16 cellular contexts compared by ENCODE assay signal in genomic region chr12:69524331-69524630, GRCh38.
"Had no signal": no experiment of that assay in that cellular context is flagged by ENCODE, and none has a peak within 500 bp of the region (broad histone marks: within the 10 kb centered on the region; RNA-seq: fewer than 3 reads in every experiment).

No MANE protein-coding gene starts in this region.

- H3K4me3 ChIP-seq: thyroid gland had no signal

- H3K9me3 ChIP-seq: thyroid gland had no signal

- DNase-seq: activated CD4-positive, alpha-beta memory T cell treated with anti-CD3 and anti-CD28 coated beads, Interleukin-2, amount 10 ng/mL, durations not matched to agents 7 days and 5 days; activated CD4-positive, alpha-beta T cell treated with anti-CD3 and anti-CD28 coated beads, Interleukin-2, amount 10 ng/mL, durations not matched to agents 24 days and 14 days; activated effector memory CD4-positive, alpha-beta T cell treated with Interleukin-2 at 50 U/mL for 16 hours; activated naive CD4-positive, alpha-beta T cell treated with anti-CD3 and anti-CD28 coated beads for 36 hours; activated naive CD8-positive, alpha-beta T cell treated with anti-CD3 and anti-CD28 coated beads, Interleukin-2, amount 10 ng/mL, durations not matched to agents 7 days and 5 days; activated T-cell treated with anti-CD3 and anti-CD28 coated beads, Interleukin-2, amount 50 U/mL, for 72 hours; amygdala; erythroblast; hippocampal formation; kidney glomerular epithelial cell; nephron progenitor cell; stimulated activated CD4-positive, alpha-beta T cell treated with anti-CD3 and anti-CD28 coated beads, Interleukin-4, amount 100 ng/mL, for 24 hours; stimulated activated naive CD4-positive, alpha-beta T cell treated with Interleukin-2 at 50 U/mL for 16 hours; substantia nigra; thyroid gland had no signal

- H3K27ac ChIP-seq: thyroid gland had no signal

- H3K27me3 ChIP-seq: thyroid gland had no signal

- ATAC-seq: activated CD4-positive, CD25-positive, alpha-beta regulatory T cell treated with anti-CD3 and anti-CD28 coated beads, Interleukin-2, amount 50 U/mL, for 24 hours; activated T-cell treated with anti-CD3 and anti-CD28 coated beads, Interleukin-2, amount 50 U/mL, for 72 hours had no signal
